1 cellular context compared by ENCODE assay signal in the genomic region with DNA sequence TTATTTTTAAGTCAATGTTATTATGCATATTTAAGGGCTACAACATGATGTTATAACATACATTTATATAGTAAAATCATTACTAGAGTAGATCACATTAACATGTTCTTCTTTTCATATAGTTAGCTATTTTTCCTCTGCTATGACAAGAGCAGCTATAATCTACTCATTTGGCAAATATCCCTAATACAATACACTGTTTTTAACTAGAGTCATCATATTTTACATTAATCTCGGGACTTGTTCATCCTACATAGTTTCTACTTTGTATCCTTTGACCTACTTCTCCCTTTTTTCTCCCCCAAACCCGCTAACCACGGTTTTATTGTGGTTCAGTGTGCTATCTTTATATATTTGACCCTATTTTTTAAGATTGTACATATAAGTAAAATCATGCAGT.
TF ChIP-seq lines count a peak whose summit lies in the region.

No MANE protein-coding gene starts in this region.

TF ChIP-seq in HepG2, 621 proteins besides CTCF, POLR2A, EP300 and RAD21 (continued from another document):
- TF ChIP-seq MAFK (conservative IDR thresholded peaks at IDR 0.05 in 1 of 2, IDR thresholded peaks at IDR 0.05 in 1 of 2; ENCODE audit: low read length in 2 of 2), result peak; percentile 35 to 64; a peak in 3 of 4 replicates
